Comparison of ENCODE assay signal across 1 cellular context in genomic region chr9:72356019-72356653, GRCh38.
TF ChIP-seq lines count a peak whose summit lies in the region.

No MANE protein-coding gene starts in this region.

TF ChIP-seq in HepG2, 621 proteins besides CTCF, POLR2A, EP300 and RAD21:
- TF ChIP-seq, protein P1, sequence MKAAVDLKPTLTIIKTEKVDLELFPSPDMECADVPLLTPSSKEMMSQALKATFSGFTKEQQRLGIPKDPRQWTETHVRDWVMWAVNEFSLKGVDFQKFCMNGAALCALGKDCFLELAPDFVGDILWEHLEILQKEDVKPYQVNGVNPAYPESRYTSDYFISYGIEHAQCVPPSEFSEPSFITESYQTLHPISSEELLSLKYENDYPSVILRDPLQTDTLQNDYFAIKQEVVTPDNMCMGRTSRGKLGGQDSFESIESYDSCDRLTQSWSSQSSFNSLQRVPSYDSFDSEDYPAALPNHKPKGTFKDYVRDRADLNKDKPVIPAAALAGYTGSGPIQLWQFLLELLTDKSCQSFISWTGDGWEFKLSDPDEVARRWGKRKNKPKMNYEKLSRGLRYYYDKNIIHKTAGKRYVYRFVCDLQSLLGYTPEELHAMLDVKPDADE (CRISPR knock-in tag; IDR thresholded peaks at IDR 0.05): no peak
- no peak for TF ChIP-seq JUND (CRISPR knock-in tag; IDR thresholded peaks at IDR 0.05)
- TF ChIP-seq MTF1 (CRISPR knock-in tag; IDR thresholded peaks at IDR 0.05): no peak
- no peak for TF ChIP-seq ZSCAN30 (CRISPR knock-in tag; IDR thresholded peaks at IDR 0.05)
- no peak for TF ChIP-seq MYPOP (CRISPR knock-in tag; IDR thresholded peaks at IDR 0.05)
- no peak for TF ChIP-seq POGK (CRISPR knock-in tag; conservative IDR thresholded peaks at IDR 0.05)
- TF ChIP-seq RBFOX2 (IDR thresholded peaks at IDR 0.05; ENCODE audit: low read depth, low read length): no peak
- no peak for TF ChIP-seq MBD4 (IDR thresholded peaks at IDR 0.05; ENCODE audit: borderline replicate concordance, low read length)
- TF ChIP-seq, protein P2, sequence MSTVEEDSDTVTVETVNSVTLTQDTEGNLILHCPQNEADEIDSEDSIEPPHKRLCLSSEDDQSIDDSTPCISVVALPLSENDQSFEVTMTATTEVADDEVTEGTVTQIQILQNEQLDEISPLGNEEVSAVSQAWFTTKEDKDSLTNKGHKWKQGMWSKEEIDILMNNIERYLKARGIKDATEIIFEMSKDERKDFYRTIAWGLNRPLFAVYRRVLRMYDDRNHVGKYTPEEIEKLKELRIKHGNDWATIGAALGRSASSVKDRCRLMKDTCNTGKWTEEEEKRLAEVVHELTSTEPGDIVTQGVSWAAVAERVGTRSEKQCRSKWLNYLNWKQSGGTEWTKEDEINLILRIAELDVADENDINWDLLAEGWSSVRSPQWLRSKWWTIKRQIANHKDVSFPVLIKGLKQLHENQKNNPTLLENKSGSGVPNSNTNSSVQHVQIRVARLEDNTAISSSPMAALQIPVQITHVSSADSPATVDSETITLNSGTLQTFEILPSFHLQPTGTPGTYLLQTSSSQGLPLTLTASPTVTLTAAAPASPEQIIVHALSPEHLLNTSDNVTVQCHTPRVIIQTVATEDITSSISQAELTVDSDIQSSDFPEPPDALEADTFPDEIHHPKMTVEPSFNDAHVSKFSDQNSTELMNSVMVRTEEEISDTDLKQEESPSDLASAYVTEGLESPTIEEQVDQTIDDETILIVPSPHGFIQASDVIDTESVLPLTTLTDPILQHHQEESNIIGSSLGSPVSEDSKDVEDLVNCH (CRISPR knock-in tag; IDR thresholded peaks at IDR 0.05): no peak
- TF ChIP-seq ETV5 (CRISPR knock-in tag; IDR thresholded peaks at IDR 0.05; ENCODE audit: borderline replicate concordance): no peak
- no peak for TF ChIP-seq POLR2G (IDR thresholded peaks at IDR 0.05; ENCODE audit: low read depth, low read length)
- TF ChIP-seq, protein P3, sequence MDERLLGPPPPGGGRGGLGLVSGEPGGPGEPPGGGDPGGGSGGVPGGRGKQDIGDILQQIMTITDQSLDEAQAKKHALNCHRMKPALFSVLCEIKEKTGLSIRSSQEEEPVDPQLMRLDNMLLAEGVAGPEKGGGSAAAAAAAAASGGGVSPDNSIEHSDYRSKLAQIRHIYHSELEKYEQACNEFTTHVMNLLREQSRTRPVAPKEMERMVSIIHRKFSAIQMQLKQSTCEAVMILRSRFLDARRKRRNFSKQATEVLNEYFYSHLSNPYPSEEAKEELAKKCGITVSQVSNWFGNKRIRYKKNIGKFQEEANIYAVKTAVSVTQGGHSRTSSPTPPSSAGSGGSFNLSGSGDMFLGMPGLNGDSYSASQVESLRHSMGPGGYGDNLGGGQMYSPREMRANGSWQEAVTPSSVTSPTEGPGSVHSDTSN (CRISPR knock-in tag; IDR thresholded peaks at IDR 0.05): no peak
- TF ChIP-seq, protein P4, sequence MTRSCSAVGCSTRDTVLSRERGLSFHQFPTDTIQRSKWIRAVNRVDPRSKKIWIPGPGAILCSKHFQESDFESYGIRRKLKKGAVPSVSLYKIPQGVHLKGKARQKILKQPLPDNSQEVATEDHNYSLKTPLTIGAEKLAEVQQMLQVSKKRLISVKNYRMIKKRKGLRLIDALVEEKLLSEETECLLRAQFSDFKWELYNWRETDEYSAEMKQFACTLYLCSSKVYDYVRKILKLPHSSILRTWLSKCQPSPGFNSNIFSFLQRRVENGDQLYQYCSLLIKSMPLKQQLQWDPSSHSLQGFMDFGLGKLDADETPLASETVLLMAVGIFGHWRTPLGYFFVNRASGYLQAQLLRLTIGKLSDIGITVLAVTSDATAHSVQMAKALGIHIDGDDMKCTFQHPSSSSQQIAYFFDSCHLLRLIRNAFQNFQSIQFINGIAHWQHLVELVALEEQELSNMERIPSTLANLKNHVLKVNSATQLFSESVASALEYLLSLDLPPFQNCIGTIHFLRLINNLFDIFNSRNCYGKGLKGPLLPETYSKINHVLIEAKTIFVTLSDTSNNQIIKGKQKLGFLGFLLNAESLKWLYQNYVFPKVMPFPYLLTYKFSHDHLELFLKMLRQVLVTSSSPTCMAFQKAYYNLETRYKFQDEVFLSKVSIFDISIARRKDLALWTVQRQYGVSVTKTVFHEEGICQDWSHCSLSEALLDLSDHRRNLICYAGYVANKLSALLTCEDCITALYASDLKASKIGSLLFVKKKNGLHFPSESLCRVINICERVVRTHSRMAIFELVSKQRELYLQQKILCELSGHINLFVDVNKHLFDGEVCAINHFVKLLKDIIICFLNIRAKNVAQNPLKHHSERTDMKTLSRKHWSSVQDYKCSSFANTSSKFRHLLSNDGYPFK (CRISPR knock-in tag; IDR thresholded peaks at IDR 0.05; ENCODE audit: borderline replicate concordance): no peak
- no peak for TF ChIP-seq ELF4 (CRISPR knock-in tag; IDR thresholded peaks at IDR 0.05; ENCODE audit: borderline replicate concordance)
- TF ChIP-seq ZNF350 (CRISPR knock-in tag; IDR thresholded peaks at IDR 0.05; ENCODE audit: borderline replicate concordance, low read depth): no peak
- no peak for TF ChIP-seq PPARG (CRISPR knock-in tag; conservative IDR thresholded peaks at IDR 0.05)
- TF ChIP-seq YEATS2 (CRISPR knock-in tag; IDR thresholded peaks at IDR 0.05; ENCODE audit: borderline replicate concordance): no peak
